In the genomic region with DNA sequence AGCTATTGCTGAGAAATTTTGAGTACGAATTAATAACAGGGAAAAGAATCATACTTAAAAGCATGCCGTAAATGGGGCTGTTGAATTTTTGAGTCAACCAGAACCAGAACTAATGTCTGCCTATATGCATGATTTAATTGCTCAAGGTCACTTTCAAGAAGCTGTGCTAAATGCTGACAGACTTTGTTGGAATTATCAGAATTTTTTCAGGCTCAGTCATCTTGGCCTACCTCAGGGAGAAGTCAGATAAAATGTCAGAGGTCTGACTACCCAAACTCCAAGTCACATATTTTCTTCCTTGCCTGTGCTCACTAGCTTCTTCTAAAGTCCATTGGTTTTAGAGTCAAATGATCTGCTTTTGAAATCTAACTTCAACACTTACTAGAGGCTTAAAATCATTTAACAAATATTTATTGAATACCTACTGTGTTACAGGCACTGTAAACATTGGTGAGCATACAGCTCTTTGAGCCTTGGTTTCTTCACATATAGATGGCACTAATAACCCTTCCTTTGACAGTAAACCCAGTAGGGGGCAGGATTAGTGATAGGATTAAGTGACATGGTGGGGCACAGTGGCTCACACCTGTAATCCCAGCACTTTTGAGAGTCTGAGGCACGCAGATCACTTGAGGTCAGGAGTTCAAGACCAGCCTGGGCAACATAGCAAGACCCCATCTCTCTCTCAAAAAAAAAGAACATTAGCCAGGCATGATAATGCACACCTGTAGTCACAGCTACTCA, we compare ENCODE assay signal across 19 cellular contexts.
DNase-seq lines count a peak whose midpoint lies in the region; ATAC-seq and TF ChIP-seq lines count a peak whose summit lies in the region.
"Had no signal": no experiment of that assay in that cellular context is flagged by ENCODE, and none has a peak within 500 bp of the region (broad histone marks: within the 10 kb centered on the region; RNA-seq: fewer than 3 reads in every experiment).

No MANE protein-coding gene starts in this region.

- no peaks in the 10 kb centered on the region for H3K36me3 ChIP-seq in HUES6 (ENCODE audit: control insufficient read depth, insufficient read depth, low read length)
- H3K36me3 ChIP-seq: brain microvascular endothelial cell, esophagus muscularis mucosa, left ventricle myocardium inferior had no signal

- H3K4me3 ChIP-seq in AG10803 (ENCODE audit: low read length) (no peak overlapping the region), HUES6 (ENCODE audit: low read depth, low read length) (no peak overlapping the region)
- H3K4me3 ChIP-seq: esophagus muscularis mucosa, left ventricle myocardium inferior had no signal

- no peak overlapping the region for H3K9ac ChIP-seq in HUES6 (ENCODE audit: low read length)

- DNase-seq in AG10803 (ENCODE audit: low read depth): peak; percentile 95
- peak; percentile 63 for DNase-seq in astrocyte of the hippocampus (ENCODE audit: low read depth, low spot score)
- peak; percentile 81 for DNase-seq in kidney glomerular epithelial cell (lab: John Stamatoyannopoulos, UW)
- no peak for DNase-seq in DMS153 (lab: John Stamatoyannopoulos, UW)
- DNase-seq: activated CD4-positive, CD25-positive, alpha-beta regulatory T cell; activated T-cell treated with anti-CD3 and anti-CD28 coated beads, Interleukin-2, amount 50 U/mL, for 48 hours; brain microvascular endothelial cell; CD4-positive, CD25-positive, alpha-beta regulatory T cell; GOT3; left ventricle myocardium inferior; NCI-H2171 treated with DMSO at 0.1 percent for 48 hours; nucleus accumbens; SHP77 had no signal

- peak; percentile 21 for TF ChIP-seq CTCF in AG10803 (conservative IDR thresholded peaks at IDR 0.05; ENCODE audit: low read length)

- H3K27ac ChIP-seq in HUES6 (ENCODE audit: low read depth, low read length): 0 out of 2 replicates have a peak overlapping the region, but pooled peaks have one; percentile 14
- H3K27ac ChIP-seq: brain microvascular endothelial cell, esophagus muscularis mucosa, left ventricle myocardium inferior had no signal

- H3K27me3 ChIP-seq in HUES6 (ENCODE audit: control insufficient read depth, insufficient read depth, low read length): no peaks in the 10 kb centered on the region
- H3K27me3 ChIP-seq: brain microvascular endothelial cell, esophagus muscularis mucosa had no signal

- peaks cover 22% of the 10 kb centered on the region for H3K4me1 ChIP-seq in HUES6 (ENCODE audit: control insufficient read depth, insufficient read depth, low read length)
- H3K4me1 ChIP-seq: left ventricle myocardium inferior had no signal

- no peaks in the 10 kb centered on the region for H3K9me3 ChIP-seq in HUES6 (ENCODE audit: control insufficient read depth, insufficient read depth, low read depth, low read length)
- H3K9me3 ChIP-seq: esophagus muscularis mucosa, left ventricle myocardium inferior had no signal

- no peak for ATAC-seq in GM18870 (IDR thresholded peaks at IDR 0.05; ENCODE audit: unreplicated experiment)
- no peak for ATAC-seq in HG02642 (IDR thresholded peaks at IDR 0.05; ENCODE audit: poor library complexity, unreplicated experiment)
- ATAC-seq in GM21786 (IDR thresholded peaks at IDR 0.05; ENCODE audit: unreplicated experiment): no peak
- ATAC-seq: stimulated activated memory B cell treated with anti-CD40 and anti-IgM and Interleukin-4, amounts not matched to agents 10 μg/mL and 1 μg/mL and 100 μg/mL, for 72 hours had no signal
